Comparison of ENCODE assay signal across 1 cellular context in the genomic region with DNA sequence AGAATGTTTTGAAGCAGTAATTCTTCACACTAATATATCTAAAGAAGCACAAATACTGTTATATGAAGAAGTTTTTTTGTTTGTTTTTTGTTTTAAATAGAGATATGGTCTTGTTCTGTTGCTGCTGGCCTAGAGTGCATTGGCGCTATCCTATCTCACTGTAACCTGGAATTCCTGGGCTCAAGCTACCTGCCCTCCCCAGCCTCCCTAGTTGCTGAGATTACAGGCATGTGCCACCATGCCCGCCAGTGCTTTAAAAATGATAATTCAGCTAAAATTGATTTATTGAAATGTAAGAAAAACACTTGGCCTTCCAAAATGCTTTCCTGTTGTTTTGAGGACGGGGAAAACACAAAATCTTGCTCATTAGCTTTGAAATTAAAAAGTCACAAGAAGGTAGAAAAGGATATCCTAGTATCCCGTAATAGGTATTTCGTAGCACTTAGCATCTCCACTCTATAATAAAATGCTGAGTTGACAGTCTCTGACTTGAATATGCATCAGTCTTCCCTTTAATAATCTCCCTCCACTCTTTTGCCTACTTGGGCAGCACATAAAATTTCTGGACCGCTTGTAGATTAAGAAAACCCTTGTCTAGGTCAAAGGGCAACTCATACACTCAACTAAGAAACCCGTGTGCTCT.
TF ChIP-seq lines count a peak whose summit lies in the region.

No MANE protein-coding gene starts in this region.

TF ChIP-seq in GM23338, 12 proteins besides CTCF, POLR2A, EP300 and RAD21 (continued from another document):
- TF ChIP-seq, protein P1, sequence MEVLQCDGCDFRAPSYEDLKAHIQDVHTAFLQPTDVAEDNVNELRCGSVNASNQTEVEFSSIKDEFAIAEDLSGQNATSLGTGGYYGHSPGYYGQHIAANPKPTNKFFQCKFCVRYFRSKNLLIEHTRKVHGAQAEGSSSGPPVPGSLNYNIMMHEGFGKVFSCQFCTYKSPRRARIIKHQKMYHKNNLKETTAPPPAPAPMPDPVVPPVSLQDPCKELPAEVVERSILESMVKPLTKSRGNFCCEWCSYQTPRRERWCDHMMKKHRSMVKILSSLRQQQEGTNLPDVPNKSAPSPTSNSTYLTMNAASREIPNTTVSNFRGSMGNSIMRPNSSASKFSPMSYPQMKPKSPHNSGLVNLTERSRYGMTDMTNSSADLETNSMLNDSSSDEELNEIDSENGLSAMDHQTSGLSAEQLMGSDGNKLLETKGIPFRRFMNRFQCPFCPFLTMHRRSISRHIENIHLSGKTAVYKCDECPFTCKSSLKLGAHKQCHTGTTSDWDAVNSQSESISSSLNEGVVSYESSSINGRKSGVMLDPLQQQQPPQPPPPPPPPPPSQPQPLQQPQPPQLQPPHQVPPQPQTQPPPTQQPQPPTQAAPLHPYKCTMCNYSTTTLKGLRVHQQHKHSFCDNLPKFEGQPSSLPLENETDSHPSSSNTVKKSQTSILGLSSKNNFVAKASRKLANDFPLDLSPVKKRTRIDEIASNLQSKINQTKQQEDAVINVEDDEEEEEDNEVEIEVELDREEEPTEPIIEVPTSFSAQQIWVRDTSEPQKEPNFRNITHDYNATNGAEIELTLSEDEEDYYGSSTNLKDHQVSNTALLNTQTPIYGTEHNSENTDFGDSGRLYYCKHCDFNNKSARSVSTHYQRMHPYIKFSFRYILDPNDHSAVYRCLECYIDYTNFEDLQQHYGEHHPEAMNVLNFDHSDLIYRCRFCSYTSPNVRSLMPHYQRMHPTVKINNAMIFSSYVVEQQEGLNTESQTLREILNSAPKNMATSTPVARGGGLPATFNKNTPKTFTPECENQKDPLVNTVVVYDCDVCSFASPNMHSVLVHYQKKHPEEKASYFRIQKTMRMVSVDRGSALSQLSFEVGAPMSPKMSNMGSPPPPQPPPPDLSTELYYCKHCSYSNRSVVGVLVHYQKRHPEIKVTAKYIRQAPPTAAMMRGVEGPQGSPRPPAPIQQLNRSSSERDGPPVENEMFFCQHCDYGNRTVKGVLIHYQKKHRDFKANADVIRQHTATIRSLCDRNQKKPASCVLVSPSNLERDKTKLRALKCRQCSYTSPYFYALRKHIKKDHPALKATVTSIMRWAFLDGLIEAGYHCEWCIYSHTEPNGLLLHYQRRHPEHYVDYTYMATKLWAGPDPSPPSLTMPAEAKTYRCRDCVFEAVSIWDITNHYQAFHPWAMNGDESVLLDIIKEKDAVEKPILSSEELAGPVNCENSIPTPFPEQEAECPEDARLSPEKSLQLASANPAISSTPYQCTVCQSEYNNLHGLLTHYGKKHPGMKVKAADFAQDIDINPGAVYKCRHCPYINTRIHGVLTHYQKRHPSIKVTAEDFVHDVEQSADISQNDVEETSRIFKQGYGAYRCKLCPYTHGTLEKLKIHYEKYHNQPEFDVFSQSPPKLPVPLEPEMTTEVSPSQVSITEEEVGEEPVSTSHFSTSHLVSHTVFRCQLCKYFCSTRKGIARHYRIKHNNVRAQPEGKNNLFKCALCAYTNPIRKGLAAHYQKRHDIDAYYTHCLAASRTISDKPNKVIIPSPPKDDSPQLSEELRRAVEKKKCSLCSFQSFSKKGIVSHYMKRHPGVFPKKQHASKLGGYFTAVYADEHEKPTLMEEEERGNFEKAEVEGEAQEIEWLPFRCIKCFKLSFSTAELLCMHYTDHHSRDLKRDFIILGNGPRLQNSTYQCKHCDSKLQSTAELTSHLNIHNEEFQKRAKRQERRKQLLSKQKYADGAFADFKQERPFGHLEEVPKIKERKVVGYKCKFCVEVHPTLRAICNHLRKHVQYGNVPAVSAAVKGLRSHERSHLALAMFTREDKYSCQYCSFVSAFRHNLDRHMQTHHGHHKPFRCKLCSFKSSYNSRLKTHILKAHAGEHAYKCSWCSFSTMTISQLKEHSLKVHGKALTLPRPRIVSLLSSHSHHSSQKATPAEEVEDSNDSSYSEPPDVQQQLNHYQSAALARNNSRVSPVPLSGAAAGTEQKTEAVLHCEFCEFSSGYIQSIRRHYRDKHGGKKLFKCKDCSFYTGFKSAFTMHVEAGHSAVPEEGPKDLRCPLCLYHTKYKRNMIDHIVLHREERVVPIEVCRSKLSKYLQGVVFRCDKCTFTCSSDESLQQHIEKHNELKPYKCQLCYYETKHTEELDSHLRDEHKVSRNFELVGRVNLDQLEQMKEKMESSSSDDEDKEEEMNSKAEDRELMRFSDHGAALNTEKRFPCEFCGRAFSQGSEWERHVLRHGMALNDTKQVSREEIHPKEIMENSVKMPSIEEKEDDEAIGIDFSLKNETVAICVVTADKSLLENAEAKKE (CRISPR knock-in tag; IDR thresholded peaks at IDR 0.05): no peak
- TF ChIP-seq CREB1 (CRISPR knock-in tag; IDR thresholded peaks at IDR 0.05; ENCODE audit: low read depth): no peak
